Comparison of ENCODE assay signal across 21 cellular contexts in genomic region chr9:27078685-27079084, GRCh38. TPM values are rescaled to one million over a fixed set of nuclear protein-coding genes. Genes with fewer than 3 reads are reported as not detected.
"Had no signal": no experiment of that assay in that cellular context is flagged by ENCODE, and none has a peak within 500 bp of the region (broad histone marks: within the 10 kb centered on the region; RNA-seq: fewer than 3 reads in every experiment).

No MANE protein-coding gene starts in this region.

- H3K27me3 Mint-ChIP-seq: activated B cell treated with CpG ODN at 0.5 μM for 24 hours; activated CD4-positive, alpha-beta memory T cell treated with anti-CD3 and anti-CD28 coated beads, Interleukin-2, amount 10 ng/mL, durations not matched to agents 7 days and 5 days; activated CD8-positive, alpha-beta memory T cell treated with anti-CD3 and anti-CD28 coated beads, Interleukin-2, amount 10 ng/mL, durations not matched to agents 7 days and 5 days; activated naive CD8-positive, alpha-beta T cell; dendritic cell treated with granulocyte-macrophage colony-stimulating factor and Interleukin-4, amounts not matched to agents 40 ng/mL and 50 ng/mL, for 4 days; natural killer cell treated with Interleukin-12 subunit alpha and Interleukin-12 subunit beta and Interleukin-15 and Interleukin-18, amount 100 ng/mL, for 72 hours had no signal

- H3K4me1 ChIP-seq: parathyroid adenoma, tibial artery had no signal

- H3K27ac ChIP-seq: cardiac muscle cell, neutrophil, parathyroid adenoma, tibial artery had no signal

- H3K4me1 Mint-ChIP-seq: activated B cell treated with CpG ODN at 0.5 μM for 24 hours; activated CD4-positive, alpha-beta memory T cell treated with anti-CD3 and anti-CD28 coated beads, Interleukin-2, amount 10 ng/mL, durations not matched to agents 7 days and 5 days; activated CD8-positive, alpha-beta memory T cell treated with anti-CD3 and anti-CD28 coated beads, Interleukin-2, amount 10 ng/mL, durations not matched to agents 7 days and 5 days had no signal

- H3K4me3 ChIP-seq: cardiac muscle cell, tibial artery had no signal

- H3K36me3 ChIP-seq: cardiac muscle cell, neutrophil had no signal

- H3K27me3 ChIP-seq: cardiac muscle cell, neutrophil, tibial artery had no signal

- H3K27ac Mint-ChIP-seq: activated B cell treated with CpG ODN at 0.5 μM for 24 hours; activated CD4-positive, alpha-beta memory T cell treated with anti-CD3 and anti-CD28 coated beads, Interleukin-2, amount 10 ng/mL, durations not matched to agents 7 days and 5 days; activated CD8-positive, alpha-beta memory T cell treated with anti-CD3 and anti-CD28 coated beads, Interleukin-2, amount 10 ng/mL, durations not matched to agents 7 days and 5 days; activated naive CD8-positive, alpha-beta T cell; dendritic cell treated with granulocyte-macrophage colony-stimulating factor and Interleukin-4, amounts not matched to agents 40 ng/mL and 50 ng/mL, for 4 days; natural killer cell treated with Interleukin-12 subunit alpha and Interleukin-12 subunit beta and Interleukin-15 and Interleukin-18, amount 100 ng/mL, for 72 hours had no signal

- DNase-seq: activated B cell treated with CpG ODN at 0.5 μM for 24 hours; activated CD4-positive, alpha-beta memory T cell treated with anti-CD3 and anti-CD28 coated beads, Interleukin-2, amount 10 ng/mL, durations not matched to agents 7 days and 5 days; activated CD4-positive, alpha-beta T cell treated with anti-CD3 and anti-CD28 coated beads for 48 hours; activated CD8-positive, alpha-beta memory T cell treated with anti-CD3 and anti-CD28 coated beads, Interleukin-2, amount 10 ng/mL, durations not matched to agents 7 days and 5 days; foreskin melanocyte; kidney; stimulated activated CD4-positive, alpha-beta T cell treated with anti-CD3 and anti-CD28 coated beads, Interleukin-12 subunit alpha, Interleukin-12 subunit beta, amount 100 ng/mL, for 4 hours; stimulated activated CD4-positive, alpha-beta T cell treated with anti-CD3 and anti-CD28 coated beads, Interleukin-1b, Interleukin-23, amount 100 ng/mL, for 48 hours; stimulated activated CD8-positive, alpha-beta memory T cell treated with anti-CD3 and anti-CD28 coated beads, Interleukin-4, amount 100 ng/mL, for 48 hours; stimulated activated naive CD4-positive, alpha-beta T cell treated with Interleukin-2 at 50 U/mL for 16 hours; substantia nigra; SW 1271; tibial artery had no signal

- H3K4me3 Mint-ChIP-seq: activated B cell treated with CpG ODN at 0.5 μM for 24 hours; activated CD4-positive, alpha-beta memory T cell treated with anti-CD3 and anti-CD28 coated beads, Interleukin-2, amount 10 ng/mL, durations not matched to agents 7 days and 5 days; activated CD8-positive, alpha-beta memory T cell treated with anti-CD3 and anti-CD28 coated beads, Interleukin-2, amount 10 ng/mL, durations not matched to agents 7 days and 5 days; activated naive CD8-positive, alpha-beta T cell; dendritic cell treated with granulocyte-macrophage colony-stimulating factor and Interleukin-4, amounts not matched to agents 40 ng/mL and 50 ng/mL, for 4 days; natural killer cell treated with Interleukin-12 subunit alpha and Interleukin-12 subunit beta and Interleukin-15 and Interleukin-18, amount 100 ng/mL, for 72 hours had no signal

- ATAC-seq: activated CD8-positive, alpha-beta memory T cell treated with anti-CD3 and anti-CD28 coated beads, Interleukin-2, amount 10 ng/mL, durations not matched to agents 7 days and 5 days; natural killer cell treated with Interleukin-12 subunit alpha and Interleukin-12 subunit beta and Interleukin-15 and Interleukin-18, amount 100 ng/mL, for 72 hours had no signal

- H3K36me3 Mint-ChIP-seq: activated CD8-positive, alpha-beta memory T cell treated with anti-CD3 and anti-CD28 coated beads, Interleukin-2, amount 10 ng/mL, durations not matched to agents 7 days and 5 days had no signal

- H3K9me3 Mint-ChIP-seq: activated B cell treated with CpG ODN at 0.5 μM for 24 hours; activated CD4-positive, alpha-beta memory T cell treated with anti-CD3 and anti-CD28 coated beads, Interleukin-2, amount 10 ng/mL, durations not matched to agents 7 days and 5 days had no signal

- H3K9me3 ChIP-seq: neutrophil, tibial artery had no signal

RNA-seq across cellular contexts. Expression of gene TEK, which starts 30.3 kb away (rescaled TPM):
- total RNA-seq: activated B cell treated with CpG ODN at 0.5 μM for 24 hours; activated CD4-positive, alpha-beta memory T cell treated with anti-CD3 and anti-CD28 coated beads, Interleukin-2, amount 10 ng/mL, durations not matched to agents 7 days and 5 days; activated CD8-positive, alpha-beta memory T cell treated with anti-CD3 and anti-CD28 coated beads, Interleukin-2, amount 10 ng/mL, durations not matched to agents 7 days and 5 days; epithelial cell of proximal tubule; natural killer cell treated with Interleukin-12 subunit alpha and Interleukin-12 subunit beta and Interleukin-15 and Interleukin-18, amount 100 ng/mL, for 72 hours; T-helper 2 cell treated with Interferon-gamma antibody and Interleukin-4, amounts not matched to agents 100 ng/mL and 5 ng/mL, for 36 hours had no signal
